In the genomic region with DNA sequence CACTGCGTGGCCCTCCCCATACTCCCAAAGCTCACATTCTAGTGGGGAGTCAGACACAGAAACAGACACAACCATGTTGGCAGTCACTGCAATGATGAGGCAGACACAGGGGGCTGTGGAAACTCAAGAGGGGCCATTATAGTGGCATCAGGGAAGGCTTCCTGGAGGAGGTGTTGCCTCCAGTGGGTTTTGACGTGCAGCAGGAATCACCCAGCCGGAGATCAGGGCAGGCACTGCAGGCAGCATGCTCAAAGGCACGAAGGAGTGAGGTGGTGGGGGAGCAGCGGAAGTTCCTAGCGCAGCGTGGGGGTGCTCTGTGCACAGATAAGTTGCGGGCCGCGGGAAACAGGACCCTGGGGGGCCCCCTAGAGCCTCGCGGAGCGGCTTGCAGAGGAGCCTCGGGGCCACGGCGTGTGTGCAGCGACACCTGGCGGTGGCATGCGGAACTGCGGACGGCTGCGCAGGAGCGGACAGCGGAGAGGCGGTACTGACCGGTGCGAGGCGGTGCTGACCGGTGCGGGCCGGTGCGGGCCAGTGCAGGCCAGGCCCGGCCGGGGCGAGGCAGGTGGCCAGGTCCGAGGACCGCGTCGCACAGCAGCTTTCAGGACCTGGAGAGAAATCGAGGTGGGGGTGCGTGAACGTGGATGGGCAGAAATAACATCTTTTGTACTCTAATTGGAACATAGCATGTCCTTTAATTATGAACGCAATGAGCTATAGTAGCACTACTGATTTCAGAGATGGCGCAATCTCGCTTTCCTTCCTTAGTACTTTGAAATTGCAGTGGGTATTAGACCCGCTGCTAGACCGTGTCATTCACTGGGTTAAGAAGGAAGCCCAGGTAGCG, we compare ENCODE assay signal across 1 cellular context.
TF ChIP-seq lines count a peak whose summit lies in the region.

No MANE protein-coding gene starts in this region.

TF ChIP-seq in K562, 482 proteins besides CTCF, POLR2A, EP300 and RAD21 (continued from another document and continues in another):
- TF ChIP-seq, protein P1, sequence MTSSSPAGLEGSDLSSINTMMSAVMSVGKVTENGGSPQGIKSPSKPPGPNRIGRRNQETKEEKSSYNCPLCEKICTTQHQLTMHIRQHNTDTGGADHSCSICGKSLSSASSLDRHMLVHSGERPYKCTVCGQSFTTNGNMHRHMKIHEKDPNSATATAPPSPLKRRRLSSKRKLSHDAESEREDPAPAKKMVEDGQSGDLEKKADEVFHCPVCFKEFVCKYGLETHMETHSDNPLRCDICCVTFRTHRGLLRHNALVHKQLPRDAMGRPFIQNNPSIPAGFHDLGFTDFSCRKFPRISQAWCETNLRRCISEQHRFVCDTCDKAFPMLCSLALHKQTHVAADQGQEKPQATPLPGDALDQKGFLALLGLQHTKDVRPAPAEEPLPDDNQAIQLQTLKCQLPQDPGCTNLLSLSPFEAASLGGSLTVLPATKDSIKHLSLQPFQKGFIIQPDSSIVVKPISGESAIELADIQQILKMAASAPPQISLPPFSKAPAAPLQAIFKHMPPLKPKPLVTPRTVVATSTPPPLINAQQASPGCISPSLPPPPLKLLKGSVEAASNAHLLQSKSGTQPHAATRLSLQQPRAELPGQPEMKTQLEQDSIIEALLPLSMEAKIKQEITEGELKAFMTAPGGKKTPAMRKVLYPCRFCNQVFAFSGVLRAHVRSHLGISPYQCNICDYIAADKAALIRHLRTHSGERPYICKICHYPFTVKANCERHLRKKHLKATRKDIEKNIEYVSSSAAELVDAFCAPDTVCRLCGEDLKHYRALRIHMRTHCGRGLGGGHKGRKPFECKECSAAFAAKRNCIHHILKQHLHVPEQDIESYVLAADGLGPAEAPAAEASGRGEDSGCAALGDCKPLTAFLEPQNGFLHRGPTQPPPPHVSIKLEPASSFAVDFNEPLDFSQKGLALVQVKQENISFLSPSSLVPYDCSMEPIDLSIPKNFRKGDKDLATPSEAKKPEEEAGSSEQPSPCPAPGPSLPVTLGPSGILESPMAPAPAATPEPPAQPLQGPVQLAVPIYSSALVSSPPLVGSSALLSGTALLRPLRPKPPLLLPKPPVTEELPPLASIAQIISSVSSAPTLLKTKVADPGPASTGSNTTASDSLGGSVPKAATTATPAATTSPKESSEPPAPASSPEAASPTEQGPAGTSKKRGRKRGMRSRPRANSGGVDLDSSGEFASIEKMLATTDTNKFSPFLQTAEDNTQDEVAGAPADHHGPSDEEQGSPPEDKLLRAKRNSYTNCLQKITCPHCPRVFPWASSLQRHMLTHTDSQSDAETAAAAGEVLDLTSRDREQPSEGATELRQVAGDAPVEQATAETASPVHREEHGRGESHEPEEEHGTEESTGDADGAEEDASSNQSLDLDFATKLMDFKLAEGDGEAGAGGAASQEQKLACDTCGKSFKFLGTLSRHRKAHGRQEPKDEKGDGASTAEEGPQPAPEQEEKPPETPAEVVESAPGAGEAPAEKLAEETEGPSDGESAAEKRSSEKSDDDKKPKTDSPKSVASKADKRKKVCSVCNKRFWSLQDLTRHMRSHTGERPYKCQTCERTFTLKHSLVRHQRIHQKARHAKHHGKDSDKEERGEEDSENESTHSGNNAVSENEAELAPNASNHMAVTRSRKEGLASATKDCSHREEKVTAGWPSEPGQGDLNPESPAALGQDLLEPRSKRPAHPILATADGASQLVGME (CRISPR knock-in tag; IDR thresholded peaks at IDR 0.05) = 0 out of 2 replicates have a peak, but pooled peaks have one; percentile 7
- no peak for TF ChIP-seq MCM3 (IDR thresholded peaks at IDR 0.05)
- TF ChIP-seq ZNF197 (CRISPR knock-in tag; IDR thresholded peaks at IDR 0.05; ENCODE audit: low read depth) = peak; percentile 83; the same call in 1 of the 2 replicates
- TF ChIP-seq, protein P2, sequence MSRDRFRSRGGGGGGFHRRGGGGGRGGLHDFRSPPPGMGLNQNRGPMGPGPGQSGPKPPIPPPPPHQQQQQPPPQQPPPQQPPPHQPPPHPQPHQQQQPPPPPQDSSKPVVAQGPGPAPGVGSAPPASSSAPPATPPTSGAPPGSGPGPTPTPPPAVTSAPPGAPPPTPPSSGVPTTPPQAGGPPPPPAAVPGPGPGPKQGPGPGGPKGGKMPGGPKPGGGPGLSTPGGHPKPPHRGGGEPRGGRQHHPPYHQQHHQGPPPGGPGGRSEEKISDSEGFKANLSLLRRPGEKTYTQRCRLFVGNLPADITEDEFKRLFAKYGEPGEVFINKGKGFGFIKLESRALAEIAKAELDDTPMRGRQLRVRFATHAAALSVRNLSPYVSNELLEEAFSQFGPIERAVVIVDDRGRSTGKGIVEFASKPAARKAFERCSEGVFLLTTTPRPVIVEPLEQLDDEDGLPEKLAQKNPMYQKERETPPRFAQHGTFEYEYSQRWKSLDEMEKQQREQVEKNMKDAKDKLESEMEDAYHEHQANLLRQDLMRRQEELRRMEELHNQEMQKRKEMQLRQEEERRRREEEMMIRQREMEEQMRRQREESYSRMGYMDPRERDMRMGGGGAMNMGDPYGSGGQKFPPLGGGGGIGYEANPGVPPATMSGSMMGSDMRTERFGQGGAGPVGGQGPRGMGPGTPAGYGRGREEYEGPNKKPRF (IDR thresholded peaks at IDR 0.05; ENCODE audit: low read depth, low read length) = no peak
- no peak for TF ChIP-seq POLR2B (IDR thresholded peaks at IDR 0.05; ENCODE audit: low read depth, partially characterized antibody)
- TF ChIP-seq, protein P3, sequence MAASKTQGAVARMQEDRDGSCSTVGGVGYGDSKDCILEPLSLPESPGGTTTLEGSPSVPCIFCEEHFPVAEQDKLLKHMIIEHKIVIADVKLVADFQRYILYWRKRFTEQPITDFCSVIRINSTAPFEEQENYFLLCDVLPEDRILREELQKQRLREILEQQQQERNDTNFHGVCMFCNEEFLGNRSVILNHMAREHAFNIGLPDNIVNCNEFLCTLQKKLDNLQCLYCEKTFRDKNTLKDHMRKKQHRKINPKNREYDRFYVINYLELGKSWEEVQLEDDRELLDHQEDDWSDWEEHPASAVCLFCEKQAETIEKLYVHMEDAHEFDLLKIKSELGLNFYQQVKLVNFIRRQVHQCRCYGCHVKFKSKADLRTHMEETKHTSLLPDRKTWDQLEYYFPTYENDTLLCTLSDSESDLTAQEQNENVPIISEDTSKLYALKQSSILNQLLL (CRISPR knock-in tag; IDR thresholded peaks at IDR 0.05; ENCODE audit: borderline replicate concordance) = no peak
- no peak; the same call in 1 of the 2 replicates for TF ChIP-seq HMG20A (CRISPR knock-in tag; conservative IDR thresholded peaks at IDR 0.05)
- TF ChIP-seq HMGN3 (IDR thresholded peaks at IDR 0.05; ENCODE audit: borderline replicate concordance, extremely low read depth, insufficient read length, low read depth, low read length) = peak; percentile 96
- TF ChIP-seq PCBP1 (IDR thresholded peaks at IDR 0.05; ENCODE audit: low read depth, low read length, poor library complexity, severe bottlenecking) = peak; percentile 96
- TF ChIP-seq JUNB (CRISPR knock-in tag; conservative IDR thresholded peaks at IDR 0.05) = no peak
- 0 out of 2 replicates have a peak, but pooled peaks have one; percentile 50 for TF ChIP-seq ZNF175 (CRISPR knock-in tag; IDR thresholded peaks at IDR 0.05; ENCODE audit: low read depth)
- no peak for TF ChIP-seq ZNF274 (IDR thresholded peaks at IDR 0.05; ENCODE audit: borderline replicate concordance, low read depth, low read length)
- TF ChIP-seq, protein P4, sequence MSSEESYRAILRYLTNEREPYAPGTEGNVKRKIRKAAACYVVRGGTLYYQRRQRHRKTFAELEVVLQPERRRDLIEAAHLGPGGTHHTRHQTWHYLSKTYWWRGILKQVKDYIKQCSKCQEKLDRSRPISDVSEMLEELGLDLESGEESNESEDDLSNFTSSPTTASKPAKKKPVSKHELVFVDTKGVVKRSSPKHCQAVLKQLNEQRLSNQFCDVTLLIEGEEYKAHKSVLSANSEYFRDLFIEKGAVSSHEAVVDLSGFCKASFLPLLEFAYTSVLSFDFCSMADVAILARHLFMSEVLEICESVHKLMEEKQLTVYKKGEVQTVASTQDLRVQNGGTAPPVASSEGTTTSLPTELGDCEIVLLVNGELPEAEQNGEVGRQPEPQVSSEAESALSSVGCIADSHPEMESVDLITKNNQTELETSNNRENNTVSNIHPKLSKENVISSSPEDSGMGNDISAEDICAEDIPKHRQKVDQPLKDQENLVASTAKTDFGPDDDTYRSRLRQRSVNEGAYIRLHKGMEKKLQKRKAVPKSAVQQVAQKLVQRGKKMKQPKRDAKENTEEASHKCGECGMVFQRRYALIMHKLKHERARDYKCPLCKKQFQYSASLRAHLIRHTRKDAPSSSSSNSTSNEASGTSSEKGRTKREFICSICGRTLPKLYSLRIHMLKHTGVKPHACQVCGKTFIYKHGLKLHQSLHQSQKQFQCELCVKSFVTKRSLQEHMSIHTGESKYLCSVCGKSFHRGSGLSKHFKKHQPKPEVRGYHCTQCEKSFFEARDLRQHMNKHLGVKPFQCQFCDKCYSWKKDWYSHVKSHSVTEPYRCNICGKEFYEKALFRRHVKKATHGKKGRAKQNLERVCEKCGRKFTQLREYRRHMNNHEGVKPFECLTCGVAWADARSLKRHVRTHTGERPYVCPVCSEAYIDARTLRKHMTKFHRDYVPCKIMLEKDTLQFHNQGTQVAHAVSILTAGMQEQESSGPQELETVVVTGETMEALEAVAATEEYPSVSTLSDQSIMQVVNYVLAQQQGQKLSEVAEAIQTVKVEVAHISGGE (CRISPR knock-in tag; IDR thresholded peaks at IDR 0.05) = peak in 2 of 3 experiments; percentile 76 to 77; a peak in 3 of 6 replicates
- TF ChIP-seq PPARD (CRISPR knock-in tag; IDR thresholded peaks at IDR 0.05) = no peak; the same call in 1 of the 2 replicates
- TF ChIP-seq, protein P5, sequence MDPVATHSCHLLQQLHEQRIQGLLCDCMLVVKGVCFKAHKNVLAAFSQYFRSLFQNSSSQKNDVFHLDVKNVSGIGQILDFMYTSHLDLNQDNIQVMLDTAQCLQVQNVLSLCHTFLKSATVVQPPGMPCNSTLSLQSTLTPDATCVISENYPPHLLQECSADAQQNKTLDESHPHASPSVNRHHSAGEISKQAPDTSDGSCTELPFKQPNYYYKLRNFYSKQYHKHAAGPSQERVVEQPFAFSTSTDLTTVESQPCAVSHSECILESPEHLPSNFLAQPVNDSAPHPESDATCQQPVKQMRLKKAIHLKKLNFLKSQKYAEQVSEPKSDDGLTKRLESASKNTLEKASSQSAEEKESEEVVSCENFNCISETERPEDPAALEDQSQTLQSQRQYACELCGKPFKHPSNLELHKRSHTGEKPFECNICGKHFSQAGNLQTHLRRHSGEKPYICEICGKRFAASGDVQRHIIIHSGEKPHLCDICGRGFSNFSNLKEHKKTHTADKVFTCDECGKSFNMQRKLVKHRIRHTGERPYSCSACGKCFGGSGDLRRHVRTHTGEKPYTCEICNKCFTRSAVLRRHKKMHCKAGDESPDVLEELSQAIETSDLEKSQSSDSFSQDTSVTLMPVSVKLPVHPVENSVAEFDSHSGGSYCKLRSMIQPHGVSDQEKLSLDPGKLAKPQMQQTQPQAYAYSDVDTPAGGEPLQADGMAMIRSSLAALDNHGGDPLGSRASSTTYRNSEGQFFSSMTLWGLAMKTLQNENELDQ (CRISPR knock-in tag; IDR thresholded peaks at IDR 0.05; ENCODE audit: borderline replicate concordance) = no peak
- TF ChIP-seq FOS (IDR thresholded peaks at IDR 0.05; ENCODE audit: extremely low read depth, insufficient read length) = no peak
- TF ChIP-seq, protein P6, sequence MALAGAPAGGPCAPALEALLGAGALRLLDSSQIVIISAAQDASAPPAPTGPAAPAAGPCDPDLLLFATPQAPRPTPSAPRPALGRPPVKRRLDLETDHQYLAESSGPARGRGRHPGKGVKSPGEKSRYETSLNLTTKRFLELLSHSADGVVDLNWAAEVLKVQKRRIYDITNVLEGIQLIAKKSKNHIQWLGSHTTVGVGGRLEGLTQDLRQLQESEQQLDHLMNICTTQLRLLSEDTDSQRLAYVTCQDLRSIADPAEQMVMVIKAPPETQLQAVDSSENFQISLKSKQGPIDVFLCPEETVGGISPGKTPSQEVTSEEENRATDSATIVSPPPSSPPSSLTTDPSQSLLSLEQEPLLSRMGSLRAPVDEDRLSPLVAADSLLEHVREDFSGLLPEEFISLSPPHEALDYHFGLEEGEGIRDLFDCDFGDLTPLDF (CRISPR knock-in tag; IDR thresholded peaks at IDR 0.05) = peak; percentile 65
- TF ChIP-seq, protein P7, sequence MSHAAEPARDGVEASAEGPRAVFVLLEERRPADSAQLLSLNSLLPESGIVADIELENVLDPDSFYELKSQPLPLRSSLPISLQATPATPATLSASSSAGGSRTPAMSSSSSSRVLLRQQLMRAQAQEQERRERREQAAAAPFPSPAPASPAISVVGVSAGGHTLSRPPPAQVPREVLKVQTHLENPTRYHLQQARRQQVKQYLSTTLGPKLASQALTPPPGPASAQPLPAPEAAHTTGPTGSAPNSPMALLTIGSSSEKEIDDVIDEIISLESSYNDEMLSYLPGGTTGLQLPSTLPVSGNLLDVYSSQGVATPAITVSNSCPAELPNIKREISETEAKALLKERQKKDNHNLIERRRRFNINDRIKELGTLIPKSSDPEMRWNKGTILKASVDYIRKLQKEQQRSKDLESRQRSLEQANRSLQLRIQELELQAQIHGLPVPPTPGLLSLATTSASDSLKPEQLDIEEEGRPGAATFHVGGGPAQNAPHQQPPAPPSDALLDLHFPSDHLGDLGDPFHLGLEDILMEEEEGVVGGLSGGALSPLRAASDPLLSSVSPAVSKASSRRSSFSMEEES (CRISPR knock-in tag; IDR thresholded peaks at IDR 0.05) = no peak
- TF ChIP-seq, protein P8, sequence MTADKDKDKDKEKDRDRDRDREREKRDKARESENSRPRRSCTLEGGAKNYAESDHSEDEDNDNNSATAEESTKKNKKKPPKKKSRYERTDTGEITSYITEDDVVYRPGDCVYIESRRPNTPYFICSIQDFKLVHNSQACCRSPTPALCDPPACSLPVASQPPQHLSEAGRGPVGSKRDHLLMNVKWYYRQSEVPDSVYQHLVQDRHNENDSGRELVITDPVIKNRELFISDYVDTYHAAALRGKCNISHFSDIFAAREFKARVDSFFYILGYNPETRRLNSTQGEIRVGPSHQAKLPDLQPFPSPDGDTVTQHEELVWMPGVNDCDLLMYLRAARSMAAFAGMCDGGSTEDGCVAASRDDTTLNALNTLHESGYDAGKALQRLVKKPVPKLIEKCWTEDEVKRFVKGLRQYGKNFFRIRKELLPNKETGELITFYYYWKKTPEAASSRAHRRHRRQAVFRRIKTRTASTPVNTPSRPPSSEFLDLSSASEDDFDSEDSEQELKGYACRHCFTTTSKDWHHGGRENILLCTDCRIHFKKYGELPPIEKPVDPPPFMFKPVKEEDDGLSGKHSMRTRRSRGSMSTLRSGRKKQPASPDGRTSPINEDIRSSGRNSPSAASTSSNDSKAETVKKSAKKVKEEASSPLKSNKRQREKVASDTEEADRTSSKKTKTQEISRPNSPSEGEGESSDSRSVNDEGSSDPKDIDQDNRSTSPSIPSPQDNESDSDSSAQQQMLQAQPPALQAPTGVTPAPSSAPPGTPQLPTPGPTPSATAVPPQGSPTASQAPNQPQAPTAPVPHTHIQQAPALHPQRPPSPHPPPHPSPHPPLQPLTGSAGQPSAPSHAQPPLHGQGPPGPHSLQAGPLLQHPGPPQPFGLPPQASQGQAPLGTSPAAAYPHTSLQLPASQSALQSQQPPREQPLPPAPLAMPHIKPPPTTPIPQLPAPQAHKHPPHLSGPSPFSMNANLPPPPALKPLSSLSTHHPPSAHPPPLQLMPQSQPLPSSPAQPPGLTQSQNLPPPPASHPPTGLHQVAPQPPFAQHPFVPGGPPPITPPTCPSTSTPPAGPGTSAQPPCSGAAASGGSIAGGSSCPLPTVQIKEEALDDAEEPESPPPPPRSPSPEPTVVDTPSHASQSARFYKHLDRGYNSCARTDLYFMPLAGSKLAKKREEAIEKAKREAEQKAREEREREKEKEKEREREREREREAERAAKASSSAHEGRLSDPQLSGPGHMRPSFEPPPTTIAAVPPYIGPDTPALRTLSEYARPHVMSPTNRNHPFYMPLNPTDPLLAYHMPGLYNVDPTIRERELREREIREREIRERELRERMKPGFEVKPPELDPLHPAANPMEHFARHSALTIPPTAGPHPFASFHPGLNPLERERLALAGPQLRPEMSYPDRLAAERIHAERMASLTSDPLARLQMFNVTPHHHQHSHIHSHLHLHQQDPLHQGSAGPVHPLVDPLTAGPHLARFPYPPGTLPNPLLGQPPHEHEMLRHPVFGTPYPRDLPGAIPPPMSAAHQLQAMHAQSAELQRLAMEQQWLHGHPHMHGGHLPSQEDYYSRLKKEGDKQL (CRISPR knock-in tag; IDR thresholded peaks at IDR 0.05; ENCODE audit: borderline replicate concordance) = no peak
- no peak for TF ChIP-seq ZNF696 (CRISPR knock-in tag; conservative IDR thresholded peaks at IDR 0.05)
- TF ChIP-seq ZNF146 (CRISPR knock-in tag; IDR thresholded peaks at IDR 0.05; ENCODE audit: unreplicated experiment) = no peak
- TF ChIP-seq ZNF174 (CRISPR knock-in tag; IDR thresholded peaks at IDR 0.05) = no peak
